Comparison of ENCODE assay signal across 8 cellular contexts in the genomic region with DNA sequence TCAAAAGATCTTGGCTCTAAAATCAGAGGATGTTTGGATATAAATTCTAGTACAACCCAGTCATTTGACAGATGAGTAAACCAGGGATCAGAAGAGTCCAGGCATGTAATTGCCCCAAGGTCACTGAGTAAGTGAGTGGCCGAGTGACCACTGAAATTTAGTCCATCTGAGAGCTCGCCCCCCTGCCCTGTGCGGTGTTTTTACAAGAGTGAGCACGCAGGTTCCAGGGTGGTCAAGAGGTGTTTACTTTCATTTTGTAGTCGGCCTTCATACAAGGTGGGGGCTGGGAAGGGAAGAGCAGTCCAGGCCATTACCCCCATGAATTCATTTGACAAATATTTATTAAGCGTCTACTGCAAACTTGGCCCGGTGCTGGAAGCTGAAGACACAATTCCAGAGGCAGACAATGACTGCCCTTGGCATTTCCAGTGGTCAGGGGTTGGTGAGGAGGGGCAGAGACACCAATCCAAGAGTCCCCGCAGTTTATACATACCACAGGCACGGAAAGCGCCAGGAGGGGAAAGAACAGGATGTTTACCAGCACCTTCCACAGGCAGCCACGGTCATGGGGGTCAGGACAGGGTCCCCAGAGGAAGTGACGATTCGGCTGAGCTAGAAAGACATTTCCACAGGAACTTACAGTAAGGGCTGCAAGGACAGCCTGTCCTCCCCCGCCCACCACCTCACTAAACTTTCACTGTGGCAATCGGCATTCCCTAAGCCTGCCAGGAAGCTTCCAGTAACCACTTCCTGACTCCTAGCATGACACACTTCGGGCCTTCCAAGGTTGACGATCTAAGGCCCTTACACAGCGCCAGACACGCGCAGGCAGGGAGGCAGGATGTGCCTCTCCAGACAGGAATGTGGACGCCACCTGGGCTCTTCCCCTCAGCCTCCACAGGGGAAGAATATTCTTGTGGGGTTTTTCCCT. TPM values are rescaled to one million over a fixed set of nuclear protein-coding genes. Genes with fewer than 3 reads are reported as not detected.
DNase-seq lines count a peak whose midpoint lies in the region; TF ChIP-seq lines count a peak whose summit lies in the region.

No MANE protein-coding gene starts in this region.

- H3K9me3 ChIP-seq in WERI-Rb-1 (ENCODE audit: severe bottlenecking), result no peaks in the 10 kb centered on the region

- TF ChIP-seq CTCF in WI38 (IDR thresholded peaks at IDR 0.05; ENCODE audit: low read depth, low read length), result no peak
- no peak for TF ChIP-seq CTCF in fibroblast of villous mesenchyme (IDR thresholded peaks at IDR 0.05; ENCODE audit: insufficient read depth, low read depth, low read length)
- TF ChIP-seq CTCF in osteocyte (IDR thresholded peaks at IDR 0.05), result no peak
- no peak for TF ChIP-seq CTCF in WERI-Rb-1 (IDR thresholded peaks at IDR 0.05; ENCODE audit: low read depth, low read length)

- H3K4me1 Mint-ChIP-seq in osteocyte (ENCODE audit: unreplicated experiment), result peaks cover 47% of the 10 kb centered on the region

- H3K27ac Mint-ChIP-seq in osteocyte (ENCODE audit: unreplicated experiment), result peak overlapping the region; percentile 99

- peak overlapping the region; percentile 55 for H3K4me3 Mint-ChIP-seq in osteocyte (ENCODE audit: unreplicated experiment)

- H3K9me3 Mint-ChIP-seq in osteocyte (ENCODE audit: unreplicated experiment), result no peaks in the 10 kb centered on the region

- peak; percentile 35 for DNase-seq in NCI-H1092 treated with DMSO at 0.1 percent for 48 hours (lab: John Stamatoyannopoulos, UW)
- no peak for DNase-seq in NCI-H1092 (lab: John Stamatoyannopoulos, UW)
- peak; percentile 99 for DNase-seq in fibroblast of villous mesenchyme (ENCODE audit: low read depth)
- peak; percentile 88 for DNase-seq in osteocyte (ENCODE audit: extremely low spot score, unreplicated experiment)
- no peak for DNase-seq in cerebellar cortex (ENCODE audit: low spot score)
- DNase-seq in WERI-Rb-1, result no peak
- DNase-seq in D341Med (ENCODE audit: low spot score), result no peak

- no peaks in the 10 kb centered on the region for H3K27me3 Mint-ChIP-seq in osteocyte (ENCODE audit: unreplicated experiment)

- H3K27me3 ChIP-seq in WERI-Rb-1 (ENCODE audit: insufficient read depth, low read depth, severe bottlenecking), result no peaks in the 10 kb centered on the region

- H3K36me3 Mint-ChIP-seq in osteocyte (ENCODE audit: unreplicated experiment), result no peaks in the 10 kb centered on the region

- no peaks in the 10 kb centered on the region for H3K36me3 ChIP-seq in WERI-Rb-1

- H3K4me3 ChIP-seq in WI38 (ENCODE audit: low read depth, low read length) (peak overlapping the region; percentile 47), fibroblast of villous mesenchyme (ENCODE audit: low read depth, low read length) (peak overlapping the region; percentile 27), WERI-Rb-1 (ENCODE audit: low read depth, low read length) (no peak overlapping the region)

- no peak overlapping the region for H3K27ac ChIP-seq in WERI-Rb-1

RNA-seq across cellular contexts. Expression of a gene that starts 1.4 kb away (rescaled TPM):
- total RNA-seq in fibroblast of villous mesenchyme (21.2 and 76.0 TPM in 2 replicates), osteocyte (384 and 419 TPM in 2 replicates)

RNA-seq across cellular contexts. Expression of a gene that starts 17.6 kb away (rescaled TPM):
- total RNA-seq in fibroblast of villous mesenchyme, result not detected in 2 replicates
- total RNA-seq in osteocyte, result not detected in 2 replicates

RNA-seq across cellular contexts. Expression of a gene that starts 18.6 kb away (rescaled TPM):
- total RNA-seq in fibroblast of villous mesenchyme (21.6 and 108 TPM in 2 replicates), osteocyte (37.5 and 43.6 TPM in 2 replicates)

RNA-seq across cellular contexts. Expression of a gene that starts 25.5 kb away (rescaled TPM):
- total RNA-seq in fibroblast of villous mesenchyme, result 1.3 TPM in 1 of 2 replicates, not detected in the other
- total RNA-seq in osteocyte, result 0.44 and 1.2 TPM in 2 replicates

RNA-seq across cellular contexts. Expression of a gene that starts 31.5 kb away (rescaled TPM):
- 1.3 and 1.9 TPM in 2 replicates for total RNA-seq in fibroblast of villous mesenchyme
- not detected in 2 replicates for total RNA-seq in osteocyte

Comparison
In these comparisons a context has a peak if more than half of its experiments do, and no peak if none do; other contexts are left out.
1. DNase-seq: peak in NCI-H1092 treated with DMSO at 0.1 percent for 48 hours (single experiment), fibroblast of villous mesenchyme (single experiment) and osteocyte (single experiment); none in NCI-H1092 (single experiment), cerebellar cortex (single experiment), WERI-Rb-1 (single experiment) and D341Med (single experiment).